In genomic region chr11:64307795-64308194, GRCh38 we compare ENCODE assay signal across 17 cellular contexts. TPM values are rescaled to one million over a fixed set of nuclear protein-coding genes. Genes with fewer than 3 reads are reported as not detected.
DNase-seq lines count a peak whose midpoint lies in the region; ATAC-seq and TF ChIP-seq lines count a peak whose summit lies in the region.
"Not testable (repeated sequence)": the region's sequence is repeated elsewhere in the genome, so short reads cannot be mapped to it uniquely, and the experiment has no call there.
"Had no signal": no experiment of that assay in that cellular context is flagged by ENCODE, and none has a peak within 500 bp of the region (broad histone marks: within the 10 kb centered on the region; RNA-seq: fewer than 3 reads in every experiment).

No MANE protein-coding gene starts in this region.

- H4K20me1 ChIP-seq in OCI-LY7 (ENCODE audit: insufficient read depth, low read length) = not testable (repeated sequence)

- TF ChIP-seq CTCF in Caco-2 (IDR thresholded peaks at IDR 0.05; ENCODE audit: insufficient read depth in 1 of 2, low read depth in 1 of 2, low read length in 1 of 2, severe bottlenecking in 1 of 2, unreplicated experiment in 1 of 2); OCI-LY7 (conservative IDR thresholded peaks at IDR 0.05; ENCODE audit: low read length); activated B cell treated with CpG ODN at 0.5 μM for 24 hours (IDR thresholded peaks at IDR 0.05); MCF 10A (IDR thresholded peaks at IDR 0.05; ENCODE audit: unreplicated experiment); nephron (IDR thresholded peaks at IDR 0.05; ENCODE audit: unreplicated experiment in 3 of 3); type B pancreatic cell (conservative IDR thresholded peaks at IDR 0.05): not testable (repeated sequence)

- peaks cover 32% of the 10 kb centered on the region for H3K4me1 ChIP-seq in Caco-2
- peaks cover 23% of the 10 kb centered on the region for H3K4me1 ChIP-seq in OCI-LY7 (ENCODE audit: insufficient read depth, low read length, poor library complexity, severe bottlenecking)

- H3K36me3 ChIP-seq in Caco-2 (ENCODE audit: control insufficient read depth, insufficient read depth, low read length) = not testable (repeated sequence)
- H3K36me3 ChIP-seq in OCI-LY7 (ENCODE audit: insufficient read depth, low read length) = peaks cover 42% of the 10 kb centered on the region

- POLR2A ChIA-PET in Caco-2 (lab: Charles Lee) = not testable (repeated sequence)
- POLR2A ChIA-PET in OCI-LY7 (lab: Charles Lee) (interaction anchor here (1.2 to 1.7 kb wide), 2 partner anchors 10 to 101 kb away, joined by 3 to 5 read pairs; partner anchors contain the start of genes FERMT3, PRDX5 and TRMT112), activated B cell treated with CpG ODN at 0.5 μM for 24 hours (lab: Charles Lee) (interaction anchor here (0.8 to 1.4 kb wide), 2 partner anchors 10 to 26 kb away, joined by 3 to 4 read pairs; partner anchors contain the start of gene PRDX5), MCF 10A (lab: Yijun Ruan, JAX) (interaction anchor here (0.8 to 3.0 kb wide), 3 partner anchors 9 to 48 kb away, joined by 3 to 32 read pairs (median 6); partner anchors contain the start of genes PRDX5 and TRMT112)

- H3K4me2 ChIP-seq in OCI-LY7 (ENCODE audit: low read length) = peak overlapping the region; percentile 78; the same call in 1 of the 2 replicates

- not testable (repeated sequence) for H2AFZ ChIP-seq in OCI-LY7 (ENCODE audit: low read length)

- H3K27ac ChIP-seq in OCI-LY7 (ENCODE audit: low read depth, low read length, poor library complexity, severe bottlenecking) = not testable (repeated sequence)

- H3K4me3 Mint-ChIP-seq in Caco-2 (ENCODE audit: unreplicated experiment) (peak overlapping the region; percentile 97), activated B cell treated with CpG ODN at 0.5 μM for 24 hours (peak overlapping the region; percentile 55), MCF 10A (ENCODE audit: unreplicated experiment) (peak overlapping the region; percentile 42), immature natural killer cell (peak overlapping the region; percentile 24 to 59 (median 50)), nephron (peak overlapping the region; percentile 55 to 79 (median 71)), type B pancreatic cell (peak overlapping the region; percentile 18)
- H3K4me3 Mint-ChIP-seq in activated T-helper 2 cell treated with anti-CD3 and anti-CD28 coated beads, Interferon-gamma antibody, Interleukin-2, Interleukin-4, amounts not matched to agents 10 μg/mL and 5 μg/mL and 100 μg/mL, durations not matched to agents 14 hours and 24 hours and 36 hours (ENCODE audit: low read depth) = peak overlapping the region; percentile 32

- not testable (repeated sequence) for DNase-seq in Caco-2; OCI-LY7 (ENCODE audit: low spot score); activated B cell treated with CpG ODN at 0.5 μM for 24 hours; activated T-helper 2 cell treated with anti-CD3 and anti-CD28 coated beads, Interferon-gamma antibody, Interleukin-2, Interleukin-4, amounts not matched to agents 10 μg/mL and 5 μg/mL and 100 μg/mL, durations not matched to agents 14 hours and 24 hours and 36 hours (ENCODE audit: low spot score); MCF 10A (ENCODE audit: unreplicated experiment); immature natural killer cell; type B pancreatic cell (ENCODE audit: extremely low spot score, unreplicated experiment)

- H3K9me3 ChIP-seq in Caco-2; OCI-LY7 (ENCODE audit: low read length): not testable (repeated sequence)

- intact Hi-C loops in Caco-2 (cut with micrococcal nuclease; ENCODE audit: unreplicated experiment); activated B cell treated with CpG ODN at 0.5 μM for 24 hours (cut with micrococcal nuclease); MCF 10A (cut with micrococcal nuclease): not testable (repeated sequence)
- intact Hi-C loops in OCI-LY7 (cut with micrococcal nuclease; ENCODE audit: unreplicated experiment) = loop anchor here (10.0 kb wide), 1 partner anchor 333 kb away; the partner anchor contains the start of gene COX8A
- intact Hi-C loops in activated T-helper 2 cell treated with anti-CD3 and anti-CD28 coated beads, Interferon-gamma antibody, Interleukin-2, Interleukin-4, amounts not matched to agents 10 μg/mL and 5 μg/mL and 100 μg/mL, durations not matched to agents 14 hours and 24 hours and 36 hours (cut with micrococcal nuclease) = loop anchor here (5.0 kb wide), 1 partner anchor 35 kb away; the partner anchor contains the start of gene CCDC88B

- H3K4me1 Mint-ChIP-seq in Caco-2 (ENCODE audit: low read depth, unreplicated experiment) = peaks cover 14% of the 10 kb centered on the region
- peaks cover 22% of the 10 kb centered on the region for H3K4me1 Mint-ChIP-seq in activated B cell treated with CpG ODN at 0.5 μM for 24 hours
- H3K4me1 Mint-ChIP-seq in activated T-helper 2 cell treated with anti-CD3 and anti-CD28 coated beads, Interferon-gamma antibody, Interleukin-2, Interleukin-4, amounts not matched to agents 10 μg/mL and 5 μg/mL and 100 μg/mL, durations not matched to agents 14 hours and 24 hours and 36 hours (ENCODE audit: low read depth) = peaks cover 16% of the 10 kb centered on the region
- peaks cover 22% of the 10 kb centered on the region for H3K4me1 Mint-ChIP-seq in MCF 10A (ENCODE audit: insufficient read depth, unreplicated experiment)
- H3K4me1 Mint-ChIP-seq in immature natural killer cell = peaks cover 34 to 37% of the 10 kb centered on the region in 2 donors
- peaks cover 25% of the 10 kb centered on the region for H3K4me1 Mint-ChIP-seq in nephron
- H3K4me1 Mint-ChIP-seq in type B pancreatic cell (ENCODE audit: unreplicated experiment) = peaks cover 21% of the 10 kb centered on the region

- peaks cover 25% of the 10 kb centered on the region for H3K79me2 ChIP-seq in OCI-LY7 (ENCODE audit: insufficient read depth, low read depth, low read length)

- ATAC-seq in activated B cell treated with CpG ODN at 0.5 μM for 24 hours (ENCODE audit: low read depth) = not testable (repeated sequence)

- not testable (repeated sequence) for H3K27me3 Mint-ChIP-seq in Caco-2 (ENCODE audit: insufficient read depth, unreplicated experiment); activated B cell treated with CpG ODN at 0.5 μM for 24 hours; activated T-helper 2 cell treated with anti-CD3 and anti-CD28 coated beads, Interferon-gamma antibody, Interleukin-2, Interleukin-4, amounts not matched to agents 10 μg/mL and 5 μg/mL and 100 μg/mL, durations not matched to agents 14 hours and 24 hours and 36 hours (ENCODE audit: low read depth); MCF 10A (ENCODE audit: insufficient read depth, unreplicated experiment); immature natural killer cell (ENCODE audit: low read depth in 3 of 3); type B pancreatic cell
- H3K27me3 Mint-ChIP-seq in nephron (ENCODE audit: low read depth) = peaks cover 18% of the 10 kb centered on the region

- not testable (repeated sequence) for H3K9me2 ChIP-seq in OCI-LY7 (ENCODE audit: insufficient read depth, low read length)

- BruUV-seq in Caco-2 (replicated peaks; lab: Mats Ljungman, UMichigan); OCI-LY7 (replicated peaks; lab: Mats Ljungman, UMichigan); MCF 10A (replicated peaks; lab: Mats Ljungman, UMichigan): not testable (repeated sequence)

- CTCF ChIA-PET in Caco-2 (lab: Charles Lee) = interaction anchor here (2.2 kb wide), 1 partner anchor 10 kb away, joined by 7 read pairs; the partner anchor contains the start of genes PRDX5 and TRMT112
- CTCF ChIA-PET in OCI-LY7 (lab: Charles Lee; ENCODE audit: unreplicated experiment) = interaction anchor here (1.0 kb wide), 1 partner anchor 10 kb away, joined by 3 read pairs; the partner anchor contains the start of genes PRDX5 and TRMT112
- CTCF ChIA-PET in activated B cell treated with CpG ODN at 0.5 μM for 24 hours (lab: Charles Lee) = interaction anchor here (1.7 kb wide), 1 partner anchor 47 kb away, joined by 6 read pairs; no protein-coding TSS in a partner anchor
- CTCF ChIA-PET in MCF 10A (lab: Yijun Ruan, JAX) = interaction anchor here (0.6 to 2.3 kb wide), 3 partner anchors 9 to 56 kb away, joined by 3 to 7 read pairs (median 6); partner anchors contain the start of gene TRMT112

- not testable (repeated sequence) for H3K27me3 ChIP-seq in Caco-2 (replicated peaks; ENCODE audit: control insufficient read depth, insufficient read depth, low read length)

- H3K27ac Mint-ChIP-seq in Caco-2 (ENCODE audit: unreplicated experiment) (peak overlapping the region; percentile 77), activated B cell treated with CpG ODN at 0.5 μM for 24 hours (peak overlapping the region; percentile 46), MCF 10A (ENCODE audit: low read depth, unreplicated experiment) (peak overlapping the region; percentile 54), immature natural killer cell (peak overlapping the region; percentile 6 to 69 (median 54)), nephron (peak overlapping the region; percentile 31 to 63 (median 48)), type B pancreatic cell (peak overlapping the region; percentile 26)
- H3K27ac Mint-ChIP-seq in activated T-helper 2 cell treated with anti-CD3 and anti-CD28 coated beads, Interferon-gamma antibody, Interleukin-2, Interleukin-4, amounts not matched to agents 10 μg/mL and 5 μg/mL and 100 μg/mL, durations not matched to agents 14 hours and 24 hours and 36 hours = peak overlapping the region; percentile 20

- H3K36me3 Mint-ChIP-seq in Caco-2 (ENCODE audit: insufficient read depth, unreplicated experiment) (peaks cover 63% of the 10 kb centered on the region), activated B cell treated with CpG ODN at 0.5 μM for 24 hours (ENCODE audit: low read depth) (peaks cover 19% of the 10 kb centered on the region), MCF 10A (ENCODE audit: insufficient read depth, unreplicated experiment) (peaks cover 49% of the 10 kb centered on the region)
- H3K36me3 Mint-ChIP-seq in activated T-helper 2 cell treated with anti-CD3 and anti-CD28 coated beads, Interferon-gamma antibody, Interleukin-2, Interleukin-4, amounts not matched to agents 10 μg/mL and 5 μg/mL and 100 μg/mL, durations not matched to agents 14 hours and 24 hours and 36 hours (ENCODE audit: low read depth) = peaks cover 27% of the 10 kb centered on the region
- H3K36me3 Mint-ChIP-seq in immature natural killer cell; nephron (ENCODE audit: low read depth); type B pancreatic cell: not testable (repeated sequence)

- H3K9me3 Mint-ChIP-seq in Caco-2 (ENCODE audit: unreplicated experiment); activated B cell treated with CpG ODN at 0.5 μM for 24 hours; activated T-helper 2 cell treated with anti-CD3 and anti-CD28 coated beads, Interferon-gamma antibody, Interleukin-2, Interleukin-4, amounts not matched to agents 10 μg/mL and 5 μg/mL and 100 μg/mL, durations not matched to agents 14 hours and 24 hours and 36 hours; MCF 10A (ENCODE audit: unreplicated experiment); immature natural killer cell; nephron; type B pancreatic cell: not testable (repeated sequence)

- H3K4me3 ChIP-seq in Caco-2 (ENCODE audit: low read depth, low read length); OCI-LY7 (ENCODE audit: low read depth, low read length, poor library complexity, severe bottlenecking): not testable (repeated sequence)

RNA-seq across cellular contexts. Expression of gene ESRRA, which starts 2.5 kb away (rescaled TPM):
- total RNA-seq in Caco-2 (2022) (66.9 and 71.7 TPM in 2 replicates), OCI-LY7 (2022) (44.9 and 57.8 TPM in 2 replicates), activated B cell treated with CpG ODN at 0.5 μM for 24 hours (44.8 and 48.3 TPM in 2 replicates), MCF 10A (2022) (52.0 and 63.4 TPM in 2 replicates), type B pancreatic cell (ENCODE audit: low replicate concordance) (41.7 and 76.0 TPM in 2 replicates)
- total RNA-seq in OCI-LY7 (2014; rRNA removed; shearing (Covaris generic)) = 28.6 and 42.3 TPM in 2 replicates
- 49.4 and 54.6 TPM in 2 replicates for total RNA-seq in activated T-helper 2 cell treated with anti-CD3 and anti-CD28 coated beads, Interferon-gamma antibody, Interleukin-2, Interleukin-4, amounts not matched to agents 10 μg/mL and 5 μg/mL and 100 μg/mL, durations not matched to agents 14 hours and 24 hours and 36 hours
- polyA plus RNA-seq in immature natural killer cell = 10 to 100 TPM in 1 of 3 donors, 1 to 10 TPM in 2; 4.6 to 18.0 (median 8.7) TPM

RNA-seq across cellular contexts. Expression of gene CATSPERZ, which starts 7.6 kb away (rescaled TPM):
- 12.8 and 16.7 TPM in 2 replicates for total RNA-seq in Caco-2 (2022)
- 0.38 and 3.2 TPM in 2 replicates for total RNA-seq in OCI-LY7 (2014; rRNA removed; shearing (Covaris generic))
- total RNA-seq in OCI-LY7 (2022) = 1.4 TPM in 1 of 2 replicates, not detected in the other
- not detected in 2 replicates for total RNA-seq in activated B cell treated with CpG ODN at 0.5 μM for 24 hours
- total RNA-seq in activated T-helper 2 cell treated with anti-CD3 and anti-CD28 coated beads, Interferon-gamma antibody, Interleukin-2, Interleukin-4, amounts not matched to agents 10 μg/mL and 5 μg/mL and 100 μg/mL, durations not matched to agents 14 hours and 24 hours and 36 hours = 0.59 TPM in 1 of 2 replicates, not detected in the other
- total RNA-seq in MCF 10A (2022) = 0.68 TPM in 1 of 2 replicates, not detected in the other
- polyA plus RNA-seq in immature natural killer cell = not detected
- not detected in 2 replicates for total RNA-seq in type B pancreatic cell (ENCODE audit: low replicate concordance)
- total RNA-seq: activated CD8-positive, alpha-beta memory T cell treated with anti-CD3 and anti-CD28 coated beads for 36 hours; esophagus squamous epithelium; IMR-90; left ventricle myocardium superior; mononuclear cell; psoas muscle; Right ventricle myocardium superior; subcutaneous adipose tissue; upper lobe of right lung had no signal
- polyA plus RNA-seq: IMR-90 had no signal

RNA-seq across cellular contexts. Expression of gene TRMT112, which starts 9.6 kb away (rescaled TPM):
- total RNA-seq in Caco-2 (2022) = 235 and 246 TPM in 2 replicates
- 322 and 414 TPM in 2 replicates for total RNA-seq in OCI-LY7 (2014; rRNA removed; shearing (Covaris generic))
- 198 and 205 TPM in 2 replicates for total RNA-seq in OCI-LY7 (2022)
- 156 and 175 TPM in 2 replicates for total RNA-seq in activated B cell treated with CpG ODN at 0.5 μM for 24 hours
- 290 and 291 TPM in 2 replicates for total RNA-seq in activated T-helper 2 cell treated with anti-CD3 and anti-CD28 coated beads, Interferon-gamma antibody, Interleukin-2, Interleukin-4, amounts not matched to agents 10 μg/mL and 5 μg/mL and 100 μg/mL, durations not matched to agents 14 hours and 24 hours and 36 hours
- 284 and 354 TPM in 2 replicates for total RNA-seq in MCF 10A (2022)
- 100 to 1,000 TPM; 216 to 464 (median 322) TPM for polyA plus RNA-seq in immature natural killer cell
- 160 and 198 TPM in 2 replicates for total RNA-seq in type B pancreatic cell (ENCODE audit: low replicate concordance)

RNA-seq across cellular contexts. Expression of gene PRDX5, which starts 10.1 kb away (rescaled TPM):
- total RNA-seq in Caco-2 (2022) (269 and 306 TPM in 2 replicates), OCI-LY7 (2022) (168 and 217 TPM in 2 replicates), activated B cell treated with CpG ODN at 0.5 μM for 24 hours (73.6 and 85.8 TPM in 2 replicates), MCF 10A (2022) (274 and 302 TPM in 2 replicates), type B pancreatic cell (ENCODE audit: low replicate concordance) (166 and 227 TPM in 2 replicates)
- 177 and 200 TPM in 2 replicates for total RNA-seq in OCI-LY7 (2014; rRNA removed; shearing (Covaris generic))
- total RNA-seq in activated T-helper 2 cell treated with anti-CD3 and anti-CD28 coated beads, Interferon-gamma antibody, Interleukin-2, Interleukin-4, amounts not matched to agents 10 μg/mL and 5 μg/mL and 100 μg/mL, durations not matched to agents 14 hours and 24 hours and 36 hours = 112 and 118 TPM in 2 replicates
- 100 to 1,000 TPM; 319 to 558 (median 418) TPM for polyA plus RNA-seq in immature natural killer cell

RNA-seq across cellular contexts. Expression of gene KCNK4, which starts 16.7 kb away (rescaled TPM):
- total RNA-seq in Caco-2 (2022) = not detected in 2 replicates
- total RNA-seq in OCI-LY7 (2014; rRNA removed; shearing (Covaris generic)) = 0.95 TPM in 1 of 2 replicates, not detected in the other
- 0.80 and 0.92 TPM in 2 replicates for total RNA-seq in OCI-LY7 (2022)
- 0.24 and 0.44 TPM in 2 replicates for total RNA-seq in activated B cell treated with CpG ODN at 0.5 μM for 24 hours
- not detected in 2 replicates for total RNA-seq in activated T-helper 2 cell treated with anti-CD3 and anti-CD28 coated beads, Interferon-gamma antibody, Interleukin-2, Interleukin-4, amounts not matched to agents 10 μg/mL and 5 μg/mL and 100 μg/mL, durations not matched to agents 14 hours and 24 hours and 36 hours
- not detected in 2 replicates for total RNA-seq in MCF 10A (2022)
- not detected for polyA plus RNA-seq in immature natural killer cell
- 0.19 TPM in 1 of 2 replicates, not detected in the other for total RNA-seq in type B pancreatic cell (ENCODE audit: low replicate concordance)
- total RNA-seq: activated CD8-positive, alpha-beta memory T cell treated with anti-CD3 and anti-CD28 coated beads for 36 hours; esophagus squamous epithelium; IMR-90; left ventricle myocardium superior; mononuclear cell; psoas muscle; Right ventricle myocardium superior; subcutaneous adipose tissue; upper lobe of right lung had no signal
- polyA plus RNA-seq: IMR-90, psoas muscle had no signal

Comparison
In these comparisons a context has a peak if more than half of its experiments do, and no peak if none do; other contexts are left out.
1. H3K27ac Mint-ChIP-seq: peak in every context shown above with its lines; median percentile 77 in Caco-2; 54 in MCF 10A; 54 in immature natural killer cell; 48 in nephron; 46 in activated B cell treated with CpG ODN at 0.5 μM for 24 hours; 26 in type B pancreatic cell; 20 in activated T-helper 2 cell treated with anti-CD3 and anti-CD28 coated beads, Interferon-gamma antibody, Interleukin-2, Interleukin-4, amounts not matched to agents 10 μg/mL and 5 μg/mL and 100 μg/mL, durations not matched to agents 14 hours and 24 hours and 36 hours.
2. H3K4me3 Mint-ChIP-seq: peak in every context shown above with its lines; median percentile 97 in Caco-2; 71 in nephron; 55 in activated B cell treated with CpG ODN at 0.5 μM for 24 hours; 50 in immature natural killer cell; 42 in MCF 10A; 32 in activated T-helper 2 cell treated with anti-CD3 and anti-CD28 coated beads, Interferon-gamma antibody, Interleukin-2, Interleukin-4, amounts not matched to agents 10 μg/mL and 5 μg/mL and 100 μg/mL, durations not matched to agents 14 hours and 24 hours and 36 hours; 18 in type B pancreatic cell.